19 cellular contexts compared by ENCODE assay signal in the genomic region with DNA sequence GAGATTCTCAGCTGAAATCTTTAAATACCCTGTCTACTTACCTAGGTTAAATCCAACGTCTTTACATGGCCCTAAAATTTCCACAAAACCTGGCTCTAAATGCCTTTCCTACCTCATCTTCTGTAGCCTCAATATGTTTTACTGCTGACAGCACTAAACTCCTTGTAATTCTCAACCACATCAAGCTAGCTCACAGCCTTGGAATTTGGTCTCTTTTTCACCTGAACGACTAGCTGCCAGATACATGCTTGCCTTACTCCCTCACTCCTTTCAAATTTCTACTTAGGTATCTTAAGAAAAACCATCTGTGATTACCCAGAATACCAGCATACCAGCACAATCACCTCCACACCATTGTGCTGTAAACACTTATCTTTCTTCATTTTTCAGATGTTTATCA.
"Had no signal": no experiment of that assay in that cellular context is flagged by ENCODE, and none has a peak within 500 bp of the region (broad histone marks: within the 10 kb centered on the region; RNA-seq: fewer than 3 reads in every experiment).

No MANE protein-coding gene starts in this region.

- H3K27me3 ChIP-seq: cardiac muscle cell, sigmoid colon had no signal

- H3K27ac ChIP-seq: cardiac muscle cell, sigmoid colon, thoracic aorta had no signal

- H3K36me3 Mint-ChIP-seq: activated CD4-positive, alpha-beta memory T cell treated with anti-CD3 and anti-CD28 coated beads for 36 hours; activated naive CD8-positive, alpha-beta T cell treated with anti-CD3 and anti-CD28 coated beads for 36 hours; stimulated activated memory B cell treated with anti-CD40 and anti-IgM and Interleukin-4, amounts not matched to agents 10 μg/mL and 1 μg/mL and 100 μg/mL, for 72 hours had no signal

- H3K4me3 ChIP-seq: cardiac muscle cell, mucosa of descending colon, sigmoid colon, smooth muscle cell, thoracic aorta had no signal

- H3K4me1 ChIP-seq: sigmoid colon had no signal

- H3K4me3 Mint-ChIP-seq: activated CD4-positive, alpha-beta memory T cell treated with anti-CD3 and anti-CD28 coated beads for 36 hours; activated naive CD8-positive, alpha-beta T cell treated with anti-CD3 and anti-CD28 coated beads for 36 hours; stimulated activated memory B cell treated with anti-CD40 and anti-IgM and Interleukin-4, amounts not matched to agents 10 μg/mL and 1 μg/mL and 100 μg/mL, for 72 hours; T-helper 17 cell had no signal

- H3K4me2 ChIP-seq: smooth muscle cell had no signal

- H3K36me3 ChIP-seq: cardiac muscle cell, sigmoid colon, thoracic aorta had no signal

- H3K9me3 ChIP-seq: sigmoid colon, thoracic aorta had no signal

- ATAC-seq: left ventricle myocardium superior; mucosa of descending colon; stimulated activated memory B cell treated with anti-CD40 and anti-IgM and Interleukin-4, amounts not matched to agents 10 μg/mL and 1 μg/mL and 100 μg/mL, for 72 hours; T-helper 17 cell had no signal

- H3K4me1 Mint-ChIP-seq: activated naive CD8-positive, alpha-beta T cell treated with anti-CD3 and anti-CD28 coated beads for 36 hours; stimulated activated memory B cell treated with anti-CD40 and anti-IgM and Interleukin-4, amounts not matched to agents 10 μg/mL and 1 μg/mL and 100 μg/mL, for 72 hours; T-helper 17 cell had no signal

- H3K27me3 Mint-ChIP-seq: activated CD4-positive, alpha-beta memory T cell treated with anti-CD3 and anti-CD28 coated beads for 36 hours; activated naive CD8-positive, alpha-beta T cell treated with anti-CD3 and anti-CD28 coated beads for 36 hours; stimulated activated memory B cell treated with anti-CD40 and anti-IgM and Interleukin-4, amounts not matched to agents 10 μg/mL and 1 μg/mL and 100 μg/mL, for 72 hours; T-helper 17 cell had no signal

- H3K27ac Mint-ChIP-seq: activated CD4-positive, alpha-beta memory T cell treated with anti-CD3 and anti-CD28 coated beads for 36 hours; activated naive CD8-positive, alpha-beta T cell treated with anti-CD3 and anti-CD28 coated beads for 36 hours; stimulated activated memory B cell treated with anti-CD40 and anti-IgM and Interleukin-4, amounts not matched to agents 10 μg/mL and 1 μg/mL and 100 μg/mL, for 72 hours; T-helper 17 cell had no signal

- DNase-seq: activated CD4-positive, alpha-beta memory T cell treated with anti-CD3 and anti-CD28 coated beads for 36 hours; activated CD4-positive, alpha-beta T cell treated with anti-CD3 and anti-CD28 coated beads for 48 hours; activated CD4-positive, CD25-positive, alpha-beta regulatory T cell; activated naive CD4-positive, alpha-beta T cell treated with Interleukin-2 at 50 U/mL for 16 hours; activated naive CD8-positive, alpha-beta T cell treated with anti-CD3 and anti-CD28 coated beads for 36 hours; activated T-cell treated with anti-CD3 and anti-CD28 coated beads, Interleukin-2, amount 50 U/mL, for 48 hours; amniotic stem cell; cortex of kidney; foreskin fibroblast; left ventricle myocardium superior; mucosa of descending colon; retina; sigmoid colon; stimulated activated CD4-positive, alpha-beta T cell treated with anti-CD3 and anti-CD28 coated beads, Interleukin-15, amount 100 ng/mL, for 24 hours; T-helper 17 cell had no signal
